In genomic region chr11:63766501-63767270, GRCh38 we compare ENCODE assay signal across 7 cellular contexts. TPM values are rescaled to one million over a fixed set of nuclear protein-coding genes. Genes with fewer than 3 reads are reported as not detected.
DNase-seq lines count a peak whose midpoint lies in the region; ATAC-seq and TF ChIP-seq lines count a peak whose summit lies in the region.

No MANE protein-coding gene starts in this region.

- intact Hi-C loops in activated B cell treated with CpG ODN at 0.5 μM for 24 hours (cut with micrococcal nuclease) (loop anchor here (5.0 kb wide), 2 partner anchors 401 to 536 kb away; partner anchors contain the start of genes CATSPERZ and MACROD1), right cardiac atrium (cut with DNase I) (loop anchor here in 2 of 4 donors (5.0 to 10.0 kb wide), 3 partner anchors 46 to 181 kb away; partner anchors contain the start of gene SPINDOC (in 1 of the 2)), spleen (cut with DNase I; ENCODE audit: low total_unique reads) (loop anchor here (5.0 kb wide), 1 partner anchor 386 kb away; no protein-coding TSS in a partner anchor)

- H3K36me3 ChIP-seq in spleen = peaks cover 0 to 20% (median 0%) of the 10 kb centered on the region in 6 donors

- H3K9me3 ChIP-seq in right cardiac atrium (ENCODE audit: control insufficient read depth, low read length) (no peaks in the 10 kb centered on the region), spleen (no peaks in the 10 kb centered on the region)

- CTCF ChIA-PET in activated B cell treated with CpG ODN at 0.5 μM for 24 hours (lab: Charles Lee) = interaction anchor here (1.3 kb wide), 1 partner anchor 96 kb away, joined by 4 read pairs; the partner anchor contains the start of gene ATL3

- H3K4me3 ChIP-seq in right cardiac atrium (ENCODE audit: low read length) (no peak overlapping the region), spleen (peak overlapping the region in 5 of 8 donors; percentile 85 to 96 (median 88))

- TF ChIP-seq CTCF in HFFc6 (IDR thresholded peaks at IDR 0.05) = no peak
- no peak for TF ChIP-seq CTCF in activated B cell treated with CpG ODN at 0.5 μM for 24 hours (IDR thresholded peaks at IDR 0.05)
- TF ChIP-seq CTCF in spleen (IDR thresholded peaks at IDR 0.05 in 8 of 11, conservative IDR thresholded peaks at IDR 0.05 in 3 of 11) = no peak

- H3K27ac ChIP-seq in right cardiac atrium (ENCODE audit: low read length) (no peak overlapping the region), spleen (peak overlapping the region in 4 of 8 donors; percentile 79 to 84 (median 83))

- H3K9me3 Mint-ChIP-seq in HFFc6 = no peaks in the 10 kb centered on the region
- no peaks in the 10 kb centered on the region for H3K9me3 Mint-ChIP-seq in activated B cell treated with CpG ODN at 0.5 μM for 24 hours

- POLR2A ChIA-PET in activated B cell treated with CpG ODN at 0.5 μM for 24 hours (lab: Charles Lee) = interaction anchor here (3.8 kb wide), 1 partner anchor 71 kb away, joined by 21 read pairs; the partner anchor contains the start of gene MARK2

- no peaks in the 10 kb centered on the region for H3K27me3 ChIP-seq in right cardiac atrium (ENCODE audit: control insufficient read depth, insufficient read depth)
- peaks cover 0 to 21% (median 14%) of the 10 kb centered on the region in 7 donors for H3K27me3 ChIP-seq in spleen (replicated peaks in 1 of 7)

- H3K36me3 Mint-ChIP-seq in HFFc6 (ENCODE audit: low read depth) (no peaks in the 10 kb centered on the region), activated B cell treated with CpG ODN at 0.5 μM for 24 hours (ENCODE audit: low read depth) (peaks cover 5% of the 10 kb centered on the region)

- H3K4me3 Mint-ChIP-seq in HFFc6 = peak overlapping the region; percentile 92
- H3K4me3 Mint-ChIP-seq in activated B cell treated with CpG ODN at 0.5 μM for 24 hours = peak overlapping the region; percentile 94

- no peaks in the 10 kb centered on the region; the same call in 1 of the 2 replicates for H3K27me3 Mint-ChIP-seq in HFFc6 (ENCODE audit: insufficient read depth)
- H3K27me3 Mint-ChIP-seq in activated B cell treated with CpG ODN at 0.5 μM for 24 hours = no peaks in the 10 kb centered on the region

- no peak for ATAC-seq in activated B cell treated with CpG ODN at 0.5 μM for 24 hours (ENCODE audit: low read depth)
- no peak for ATAC-seq in right cardiac atrium
- ATAC-seq in HG03095 (IDR thresholded peaks at IDR 0.05; ENCODE audit: unreplicated experiment) = no peak

- 52% methylated on average over 8 of the region's 8 CpGs for WGBS in right cardiac atrium
- WGBS in spleen, 5 donors = 63 to 85% (median 80%) methylated on average over 5 to 8 of the region's 8 CpGs

- H3K4me1 Mint-ChIP-seq in HFFc6 (ENCODE audit: low read depth) = peaks cover 29% of the 10 kb centered on the region
- H3K4me1 Mint-ChIP-seq in activated B cell treated with CpG ODN at 0.5 μM for 24 hours = peaks cover 11% of the 10 kb centered on the region

- H3K4me1 ChIP-seq in right cardiac atrium (ENCODE audit: control insufficient read depth, insufficient read depth, low read length) (peaks cover 4% of the 10 kb centered on the region), spleen (peaks cover 8 to 61% (median 25%) of the 10 kb centered on the region in 6 donors)

- no peak for TF ChIP-seq POLR2A in spleen (IDR thresholded peaks at IDR 0.05)

- DNase-seq in HFFc6 = no peak
- DNase-seq in activated B cell treated with CpG ODN at 0.5 μM for 24 hours = no peak
- peak in 2 of 3 donors; percentile 35 to 46 for DNase-seq in right cardiac atrium
- DNase-seq in spleen = no peak
- no peak for DNase-seq in inferior parietal cortex (ENCODE audit: extremely low spot score)
- DNase-seq in GOT3 (lab: John Stamatoyannopoulos, UW) = no peak

- H3K27ac Mint-ChIP-seq in HFFc6 = peak overlapping the region; percentile 80
- no peak overlapping the region for H3K27ac Mint-ChIP-seq in activated B cell treated with CpG ODN at 0.5 μM for 24 hours

RNA-seq across cellular contexts. Expression of gene ZFTA, which starts 1.9 kb away (rescaled TPM):
- 10 to 100 TPM; 18.4 to 21.0 (median 19.5) TPM for total RNA-seq in HFFc6 (2021; fragmentation: NEBNext Ultra II Directional; extraction: Animal tissue kit (Norgen Biotek cat#: 25700))
- total RNA-seq in activated B cell treated with CpG ODN at 0.5 μM for 24 hours (11.2 and 12.5 TPM in 2 replicates), right cardiac atrium (10 to 100 TPM; 13.9 to 17.7 (median 15.4) TPM), spleen (10 to 100 TPM in 4 of 7 donors, 1 to 10 TPM in 3; 7.7 to 16.9 (median 10.3) TPM)
- polyA plus RNA-seq in right cardiac atrium (7.9 TPM), spleen (1 to 10 TPM; 3.8 to 6.3 (median 4.5) TPM)

RNA-seq across cellular contexts. Expression of gene SPINDOC, which starts 46.6 kb away (rescaled TPM):
- total RNA-seq in HFFc6 (2021; fragmentation: NEBNext Ultra II Directional; extraction: Animal tissue kit (Norgen Biotek cat#: 25700)) = 10 to 100 TPM; 24.7 to 31.7 (median 29.5) TPM
- total RNA-seq in activated B cell treated with CpG ODN at 0.5 μM for 24 hours = 18.7 and 20.8 TPM in 2 replicates
- 10 to 100 TPM; 12.8 to 18.8 (median 17.4) TPM for total RNA-seq in right cardiac atrium
- polyA plus RNA-seq in right cardiac atrium = 13.6 TPM
- total RNA-seq in spleen = 10 to 100 TPM in 6 of 7 donors, 1 to 10 TPM in 1; 10.0 to 16.8 (median 13.8) TPM
- polyA plus RNA-seq in spleen = 10 to 100 TPM in 1 of 3 donors, 1 to 10 TPM in 2; 5.1 to 12.9 (median 6.9) TPM

Comparison
In these comparisons a context has a peak if more than half of its experiments do, and no peak if none do; other contexts are left out.
1. DNase-seq: peak in right cardiac atrium (2 of 3); none in HFFc6 (single experiment), activated B cell treated with CpG ODN at 0.5 μM for 24 hours (single experiment), spleen (single experiment), inferior parietal cortex (single experiment) and GOT3 (single experiment).